Comparison of ENCODE assay signal across 12 cellular contexts in the genomic region with DNA sequence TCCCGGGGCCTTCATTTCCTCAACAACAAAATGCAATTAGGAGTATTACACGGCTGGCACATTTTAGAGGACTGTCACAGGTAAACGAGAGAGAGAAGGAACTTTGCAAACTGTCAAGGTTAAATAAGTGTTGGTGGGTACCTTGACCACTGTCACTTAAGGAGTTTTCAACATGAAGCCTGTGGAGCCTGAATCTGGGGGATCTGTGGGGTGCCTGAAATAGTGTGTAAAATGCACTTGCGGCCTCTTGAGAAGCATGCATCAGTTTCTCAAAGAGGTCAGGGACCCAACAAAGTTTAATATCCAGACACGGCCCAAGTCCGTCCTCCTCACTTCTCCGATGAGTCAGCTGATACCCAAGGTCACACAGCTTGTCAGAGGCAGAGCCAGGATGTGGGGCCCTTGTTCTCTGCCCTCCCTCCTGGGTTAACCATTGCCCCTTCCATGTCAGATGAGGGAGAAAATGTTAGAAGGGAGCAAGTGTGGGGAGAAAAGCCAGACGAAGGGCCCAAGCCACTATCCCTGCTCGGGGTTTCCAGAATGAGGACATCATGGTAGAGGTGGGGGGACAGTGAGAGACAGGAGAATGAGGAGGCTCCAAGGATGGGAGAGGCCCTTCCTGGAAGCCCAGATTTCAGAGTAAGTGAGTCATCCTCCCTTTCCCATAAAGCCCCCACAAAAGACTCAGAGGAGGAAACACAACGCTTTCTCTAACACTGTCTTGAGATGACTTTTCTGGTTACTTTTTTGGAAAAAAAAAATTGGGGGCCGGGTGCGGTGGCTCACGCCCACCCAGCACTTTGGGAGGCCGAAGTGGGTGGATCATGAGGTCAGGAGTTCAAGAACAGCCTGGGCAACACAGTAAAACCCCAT. TPM values are rescaled to one million over a fixed set of nuclear protein-coding genes. Genes with fewer than 3 reads are reported as not detected.
DNase-seq lines count a peak whose midpoint lies in the region; ATAC-seq and TF ChIP-seq lines count a peak whose summit lies in the region.
"Had no signal": no experiment of that assay in that cellular context is flagged by ENCODE, and none has a peak within 500 bp of the region (broad histone marks: within the 10 kb centered on the region; RNA-seq: fewer than 3 reads in every experiment).

No MANE protein-coding gene starts in this region.

- no peaks in the 10 kb centered on the region for H3K27me3 ChIP-seq in PC-9 (ENCODE audit: insufficient read depth, low read depth)
- H3K27me3 ChIP-seq: SJCRH30 had no signal

- H3K36me3 ChIP-seq in PC-9 (ENCODE audit: low read depth): no peaks in the 10 kb centered on the region; the same call in 1 of the 2 replicates
- H3K36me3 ChIP-seq: SJCRH30 had no signal

- H3K4me1 ChIP-seq in PC-9 (replicated peaks; ENCODE audit: insufficient read depth): peaks cover 64% of the 10 kb centered on the region
- H3K4me1 ChIP-seq: SJCRH30 had no signal

- no peaks in the 10 kb centered on the region for H3K9me3 Mint-ChIP-seq in progenitor cell of endocrine pancreas (ENCODE audit: low read depth)
- H3K9me3 Mint-ChIP-seq in CD14-positive monocyte: peaks cover 0 to 2% (median 0%) of the 10 kb centered on the region in 7 donors

- no peaks in the 10 kb centered on the region for H4K20me1 ChIP-seq in PC-9 (ENCODE audit: insufficient read depth)

- H3K27me3 Mint-ChIP-seq in progenitor cell of endocrine pancreas (peaks cover 15% of the 10 kb centered on the region), CD14-positive monocyte (ENCODE audit: low read depth in 3 of 3) (peaks cover 10 to 19% (median 10%) of the 10 kb centered on the region in 3 donors)

- POLR2A ChIA-PET in PC-9 (lab: Charles Lee; ENCODE audit: unreplicated experiment): interaction anchor here (0.5 to 1.4 kb wide), 13 partner anchors 12 to 353 kb away, joined by 3 to 50 read pairs (median 8); partner anchors contain the start of gene C6orf132

- H3K4me1 Mint-ChIP-seq in progenitor cell of endocrine pancreas (ENCODE audit: low read depth) (peaks cover 18% of the 10 kb centered on the region), CD14-positive monocyte (peaks cover 9% of the 10 kb centered on the region)

- peak; percentile 62 for DNase-seq in AG20443 (ENCODE audit: low spot score)
- peak in 1 of 2 experiments; percentile 31 for DNase-seq in PC-9
- peak; percentile 43 for DNase-seq in dermis blood vessel endothelial cell
- no peak for DNase-seq in progenitor cell of endocrine pancreas (ENCODE audit: low spot score, unreplicated experiment)
- no peak for DNase-seq in NCI-H774 (lab: John Stamatoyannopoulos, UW)
- DNase-seq in NCI-H1092 treated with DMSO at 0.1 percent for 48 hours (lab: John Stamatoyannopoulos, UW): no peak
- no peak for DNase-seq in CD14-positive monocyte (ENCODE audit: low spot score)
- DNase-seq: DND-41, midbrain had no signal

- H3K4me3 ChIP-seq in PC-9: no peak overlapping the region
- H3K4me3 ChIP-seq: SJCRH30 had no signal

- H2AFZ ChIP-seq in PC-9: no peak overlapping the region

- no peak for TF ChIP-seq CTCF in PC-9 (conservative IDR thresholded peaks at IDR 0.05)
- no peak for TF ChIP-seq CTCF in progenitor cell of endocrine pancreas (IDR thresholded peaks at IDR 0.05; ENCODE audit: unreplicated experiment)
- no peak for TF ChIP-seq CTCF in CD14-positive monocyte (IDR thresholded peaks at IDR 0.05)

- CTCF ChIA-PET in PC-9 (lab: Charles Lee): interaction anchor here (1.1 to 1.6 kb wide), 2 partner anchors 19 to 43 kb away, joined by 3 to 21 read pairs; no protein-coding TSS in a partner anchor

- H3K9me2 ChIP-seq in PC-9 (ENCODE audit: insufficient read depth): no peaks in the 10 kb centered on the region

- H3K36me3 Mint-ChIP-seq in progenitor cell of endocrine pancreas (ENCODE audit: insufficient read depth) (peaks cover 4% of the 10 kb centered on the region), CD14-positive monocyte (no peaks in the 10 kb centered on the region)

- no peaks in the 10 kb centered on the region for H3K79me2 ChIP-seq in PC-9 (ENCODE audit: low read depth)

- peaks cover 58% of the 10 kb centered on the region for H3F3A ChIP-seq in PC-9 (ENCODE audit: insufficient read depth, low read depth)

- no peak for ATAC-seq in HG03439 (IDR thresholded peaks at IDR 0.05; ENCODE audit: unreplicated experiment)

- H3K9me3 ChIP-seq in PC-9 (ENCODE audit: insufficient read depth, low read depth): no peaks in the 10 kb centered on the region
- H3K9me3 ChIP-seq: SJCRH30 had no signal

- H3K4me3 Mint-ChIP-seq in progenitor cell of endocrine pancreas (ENCODE audit: low read depth): no peak overlapping the region
- no peak overlapping the region for H3K4me3 Mint-ChIP-seq in CD14-positive monocyte

- H3K27ac ChIP-seq in PC-9: peak overlapping the region; percentile 91
- H3K27ac ChIP-seq: SJCRH30 had no signal

- H3K27ac Mint-ChIP-seq in progenitor cell of endocrine pancreas (peak overlapping the region; percentile 42), CD14-positive monocyte (no peak overlapping the region)

- intact Hi-C loops in PC-9 (cut with micrococcal nuclease; ENCODE audit: unreplicated experiment) (no loop called here), CD14-positive monocyte (cut with micrococcal nuclease) (no loop called here)

- TSS peak; percentile 99 for BruUV-seq in PC-9 (replicated peaks; lab: Mats Ljungman, UMichigan)

- H3K4me2 ChIP-seq in PC-9: peak overlapping the region; percentile 57

RNA-seq across cellular contexts. Expression of gene C6orf132, which starts 42.2 kb away (rescaled TPM):
- total RNA-seq in PC-9 (2021) (49.8 and 53.9 TPM in 2 replicates), dermis blood vessel endothelial cell (under 0.01 TPM in 1 of 2 replicates, not detected in the other), progenitor cell of endocrine pancreas (11.8 and 14.5 TPM in 2 replicates)
- polyA plus RNA-seq in CD14-positive monocyte: not detected
- total RNA-seq: cerebellum, SJCRH30 had no signal

RNA-seq across cellular contexts. Expression of gene TAF8, which starts 49.9 kb away (rescaled TPM):
- total RNA-seq in PC-9 (2021): 35.6 and 38.4 TPM in 2 replicates
- total RNA-seq in dermis blood vessel endothelial cell: 19.1 and 20.3 TPM in 2 replicates
- total RNA-seq in progenitor cell of endocrine pancreas: 38.9 and 40.4 TPM in 2 replicates
- 10 to 100 TPM; 13.1 to 16.6 TPM for polyA plus RNA-seq in CD14-positive monocyte

Comparison
In these comparisons a context has a peak if more than half of its experiments do, and no peak if none do; other contexts are left out.
1. DNase-seq: peak in AG20443 (single experiment) and dermis blood vessel endothelial cell (single experiment); none in progenitor cell of endocrine pancreas (single experiment), NCI-H774 (single experiment), NCI-H1092 treated with DMSO at 0.1 percent for 48 hours (single experiment) and CD14-positive monocyte (single experiment).
2. RNA of gene C6orf132, which starts 42.2 kb away (total RNA-seq): 49.8 to 53.9 TPM in PC-9 and 11.8 to 14.5 TPM in progenitor cell of endocrine pancreas; under 0.01 TPM in dermis blood vessel endothelial cell; every median in the first group is over 10 times any median in the second.